8 cellular contexts compared by ENCODE assay signal in the genomic region with DNA sequence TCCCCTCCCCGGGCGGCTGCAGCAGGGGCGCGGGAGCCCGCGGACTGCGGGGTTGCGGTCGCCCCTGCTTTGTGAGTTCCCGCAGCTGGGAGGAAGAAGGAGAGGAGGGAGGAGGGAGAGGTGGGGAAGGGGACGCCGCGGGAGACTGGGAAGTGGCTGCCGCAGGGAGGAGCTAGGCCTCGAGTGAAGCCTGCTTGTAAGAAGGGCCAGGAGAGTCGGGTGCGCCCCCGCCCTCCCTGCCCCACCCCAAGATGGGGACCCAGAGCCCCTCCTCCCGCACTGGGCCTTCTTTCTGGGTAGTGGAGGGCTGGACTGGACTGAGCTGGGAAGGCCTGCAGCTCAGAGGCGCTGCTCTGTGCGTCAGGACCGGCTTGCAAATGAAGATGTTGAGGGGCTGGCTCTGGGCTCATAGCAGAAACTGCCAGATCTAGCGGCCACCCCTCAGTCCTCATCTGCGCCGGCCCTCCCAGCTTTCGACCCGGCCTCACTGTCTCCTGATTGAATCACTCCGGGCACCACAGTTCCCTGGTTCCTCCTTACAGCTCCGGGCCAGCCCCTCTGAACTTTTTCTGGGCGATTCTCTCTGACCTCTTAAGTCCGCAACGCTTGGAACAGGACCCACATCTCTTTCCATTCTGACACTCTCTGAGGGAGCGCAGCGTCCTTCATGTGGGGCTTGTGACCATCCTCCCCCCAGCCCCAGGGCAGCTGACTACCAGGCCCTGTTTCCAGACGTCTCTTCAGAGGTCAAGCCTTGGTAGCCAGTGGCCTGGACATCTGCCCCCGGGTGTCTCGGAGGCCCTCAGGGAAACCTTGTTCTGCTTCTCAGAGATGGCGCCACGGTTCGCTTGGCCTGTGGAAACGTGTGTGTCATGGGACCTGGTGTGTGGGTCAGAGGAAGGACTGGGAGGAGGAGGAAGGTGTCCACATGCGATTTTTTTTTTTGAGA.
A peak's percentile ranks its signal among the peaks of the same experiment; 100 is the strongest.
DNase-seq lines count a peak whose midpoint lies in the region; ATAC-seq and TF ChIP-seq lines count a peak whose summit lies in the region.

No MANE protein-coding gene starts in this region.

- ATAC-seq in HG02938 (IDR thresholded peaks at IDR 0.05; ENCODE audit: unreplicated experiment): no peak

- H3K4me1 Mint-ChIP-seq in nephron progenitor cell: peaks cover 37% of the 10 kb centered on the region

- no peak for TF ChIP-seq CTCF in nephron progenitor cell (IDR thresholded peaks at IDR 0.05)

- H3K27me3 Mint-ChIP-seq in nephron progenitor cell (ENCODE audit: low read depth, poor library complexity): peaks cover 4% of the 10 kb centered on the region

- H3K36me3 Mint-ChIP-seq in nephron progenitor cell (ENCODE audit: low read depth): no peaks in the 10 kb centered on the region

- peak overlapping the region; percentile 82 for H3K4me3 Mint-ChIP-seq in nephron progenitor cell

- DNase-seq in NCI-H1436 (lab: John Stamatoyannopoulos, UW) (peak; percentile 61), NCI-H1436 treated with DMSO at 0.1 percent for 48 hours (lab: John Stamatoyannopoulos, UW) (no peak), MV-4-11 (lab: John Stamatoyannopoulos, UW) (peak; percentile 29), globus pallidus (ENCODE audit: low spot score) (peak; percentile 74), nephron progenitor cell (peak; percentile 56), NCI-H1694 (lab: John Stamatoyannopoulos, UW) (no peak)
- DNase-seq in activated naive CD4-positive, alpha-beta T cell treated with anti-CD3 and anti-CD28 coated beads, Interleukin-2, amount 50 U/mL, for 16 hours: peak; percentile 26

- peak overlapping the region; percentile 98 for H3K27ac Mint-ChIP-seq in nephron progenitor cell

- H3K9me3 Mint-ChIP-seq in nephron progenitor cell: no peaks in the 10 kb centered on the region

Comparison
In these comparisons a context has a peak if more than half of its experiments do, and no peak if none do; other contexts are left out.
1. DNase-seq: peak in NCI-H1436 (single experiment), MV-4-11 (single experiment), activated naive CD4-positive, alpha-beta T cell treated with anti-CD3 and anti-CD28 coated beads, Interleukin-2, amount 50 U/mL, for 16 hours (single experiment), globus pallidus (single experiment) and nephron progenitor cell (single experiment); none in NCI-H1436 treated with DMSO at 0.1 percent for 48 hours (single experiment) and NCI-H1694 (single experiment).